1 cellular context compared by ENCODE assay signal in genomic region chr19:3056454-3057016, GRCh38.
A peak's percentile ranks its signal among the peaks of the same experiment; 100 is the strongest.
TF ChIP-seq lines count a peak whose summit lies in the region.

No MANE protein-coding gene starts in this region.

TF ChIP-seq in H1, 55 proteins besides CTCF, POLR2A, EP300 and RAD21 (continued from another document):
- TF ChIP-seq SIX5 (IDR thresholded peaks at IDR 0.05; ENCODE audit: low read depth, low read length): no peak
- TF ChIP-seq CHD7 (IDR thresholded peaks at IDR 0.05; ENCODE audit: insufficient replicate concordance, low read length): no peak
- no peak for TF ChIP-seq CHD1 (IDR thresholded peaks at IDR 0.05; ENCODE audit: low read depth, low read length)
- no peak for TF ChIP-seq JUN (IDR thresholded peaks at IDR 0.05; ENCODE audit: low read depth, low read length)
- TF ChIP-seq RXRA (IDR thresholded peaks at IDR 0.05; ENCODE audit: insufficient read depth, low read depth, low read length): no peak
- TF ChIP-seq POU5F1 (IDR thresholded peaks at IDR 0.05; ENCODE audit: low read depth, low read length): no peak
- TF ChIP-seq SP2 (IDR thresholded peaks at IDR 0.05; ENCODE audit: low read length): no peak
- TF ChIP-seq EGR1 (IDR thresholded peaks at IDR 0.05; ENCODE audit: borderline replicate concordance, low read depth, low read length): no peak
- TF ChIP-seq KDM1A (IDR thresholded peaks at IDR 0.05; ENCODE audit: borderline replicate concordance, low read length): peak; percentile 67; the same call in 1 of the 2 replicates
- no peak for TF ChIP-seq NRF1 (IDR thresholded peaks at IDR 0.05; ENCODE audit: low read depth, low read length)
- no peak for TF ChIP-seq KDM4A (IDR thresholded peaks at IDR 0.05; ENCODE audit: low read depth, low read length, severe bottlenecking)
- no peak for TF ChIP-seq SUZ12 (IDR thresholded peaks at IDR 0.05; ENCODE audit: low read length)
- TF ChIP-seq SIRT6 (IDR thresholded peaks at IDR 0.05; ENCODE audit: low read length): no peak
- TF ChIP-seq CHD2 (IDR thresholded peaks at IDR 0.05; ENCODE audit: low read length): 0 out of 2 replicates have a peak, but pooled peaks have one; percentile 41
- TF ChIP-seq NANOG (IDR thresholded peaks at IDR 0.05; ENCODE audit: insufficient read depth, low read depth, low read length, poor library complexity, severe bottlenecking): no peak
- no peak for TF ChIP-seq ZNF274 (IDR thresholded peaks at IDR 0.05; ENCODE audit: borderline replicate concordance, extremely low read depth, low read length)
- no peak for TF ChIP-seq GTF2F1 (IDR thresholded peaks at IDR 0.05; ENCODE audit: borderline replicate concordance, low read depth, low read length)
- 0 out of 2 replicates have a peak, but pooled peaks have one; percentile 11 for TF ChIP-seq SP1 (IDR thresholded peaks at IDR 0.05; ENCODE audit: low read depth, low read length)
- TF ChIP-seq RFX5 (IDR thresholded peaks at IDR 0.05; ENCODE audit: borderline replicate concordance, low read depth, low read length): no peak
- TF ChIP-seq TAF7 (optimal IDR thresholded peaks at IDR 0.05; ENCODE audit: borderline replicate concordance, low read depth, low read length): no peak
- no peak for TF ChIP-seq SAP30 (IDR thresholded peaks at IDR 0.05; ENCODE audit: insufficient read depth, insufficient replicate concordance, low read length)
- TF ChIP-seq EZH2 (IDR thresholded peaks at IDR 0.05; ENCODE audit: low read depth, low read length, severe bottlenecking): no peak
- TF ChIP-seq CEBPB (IDR thresholded peaks at IDR 0.05; ENCODE audit: low read depth, low read length): no peak
- TF ChIP-seq CREB1 (IDR thresholded peaks at IDR 0.05): no peak
- TF ChIP-seq POLR2AphosphoS5 (IDR thresholded peaks at IDR 0.05; ENCODE audit: low read depth, low read length): no peak
